Comparison of ENCODE assay signal across 8 cellular contexts in genomic region chr1:112619518-112620458, GRCh38. TPM values are rescaled to one million over a fixed set of nuclear protein-coding genes. Genes with fewer than 3 reads are reported as not detected.
DNase-seq lines count a peak whose midpoint lies in the region; ATAC-seq and TF ChIP-seq lines count a peak whose summit lies in the region.

Gene CAPZA1 (plus strand): TSS chr1:112619832. CDS start chr1:112619845, 13 bp downstream.

- H3K4me3 ChIP-seq in Peyer's patch (peak within 1 kb of the TSS; percentile 70 to 86 (median 72)), esophagus muscularis mucosa (peak within 1 kb of the TSS; percentile 74 to 95 (median 79))

- under 1% methylated on average over 53 of the region's 53 CpGs for WGBS in esophagus muscularis mucosa

- peak; percentile 77 for ATAC-seq in GM21786 (IDR thresholded peaks at IDR 0.05; ENCODE audit: unreplicated experiment)

- no peak for TF ChIP-seq EP300 in esophagus muscularis mucosa (IDR thresholded peaks at IDR 0.05)

- TF ChIP-seq POLR2A in Peyer's patch (IDR thresholded peaks at IDR 0.05) (peak; percentile 80 to 92), esophagus muscularis mucosa (IDR thresholded peaks at IDR 0.05; ENCODE audit: low read depth) (peak; percentile 86)

- H3K4me1 ChIP-seq in Peyer's patch (peaks cover 0 to 24% (median 2%) of the 10 kb centered on the region in 4 donors), esophagus muscularis mucosa (peaks cover 41 to 58% (median 54%) of the 10 kb centered on the region in 4 donors)

- H3K27me3 ChIP-seq in Peyer's patch (no peaks in the 10 kb centered on the region), esophagus muscularis mucosa (no peaks in the 10 kb centered on the region)

- H3K27ac ChIP-seq in KOPT-K1 (ENCODE audit: low read depth, low read length, poor library complexity, severe bottlenecking) (peak within 1 kb of the TSS; percentile 100), Peyer's patch (peak within 1 kb of the TSS; percentile 94 to 99 (median 96)), esophagus muscularis mucosa (replicated peaks in 1 of 4) (peak within 1 kb of the TSS; percentile 88 to 97 (median 94))

- DNase-seq in DMS79 treated with DMSO at 0.1 percent for 48 hours (lab: John Stamatoyannopoulos, UW), result peak; percentile 83
- DNase-seq in Peyer's patch, result peak; percentile 91 to 97 (median 93)
- peak; percentile 90 to 93 for DNase-seq in activated T-cell treated with anti-CD3 and anti-CD28 coated beads, Interleukin-2, amount 50 U/mL, for 48 hours
- DNase-seq in esophagus muscularis mucosa (ENCODE audit: extremely low spot score), result peak; percentile 96
- DNase-seq in myocyte (ENCODE audit: low read depth), result peak; percentile 92
- DNase-seq in stimulated activated CD8-positive, alpha-beta memory T cell treated with anti-CD3 and anti-CD28 coated beads, Interleukin-7, amount 100 ng/mL, for 4 hours (ENCODE audit: low read depth in 2 of 2), result peak; percentile 80 to 88

- no peaks in the 10 kb centered on the region for H3K9me3 ChIP-seq in KOPT-K1 (ENCODE audit: insufficient read depth, low read length, poor library complexity, severe bottlenecking)
- H3K9me3 ChIP-seq in Peyer's patch, result no peaks in the 10 kb centered on the region
- H3K9me3 ChIP-seq in esophagus muscularis mucosa, result no peaks in the 10 kb centered on the region

- no peak for TF ChIP-seq CTCF in Peyer's patch (IDR thresholded peaks at IDR 0.05)
- TF ChIP-seq CTCF in esophagus muscularis mucosa (IDR thresholded peaks at IDR 0.05), result no peak

- intact Hi-C loops in esophagus muscularis mucosa (cut with DNase I), result loop anchor here (2.0 to 10.0 kb wide), 2 partner anchors 87 to 225 kb away; partner anchors contain the start of genes CTTNBP2NL and RHOC

- H3K36me3 ChIP-seq in KOPT-K1 (ENCODE audit: insufficient read depth, low read length), result peaks cover 26% of the 10 kb centered on the region
- peaks cover 0 to 10% (median 0%) of the 10 kb centered on the region in 3 donors for H3K36me3 ChIP-seq in Peyer's patch
- H3K36me3 ChIP-seq in esophagus muscularis mucosa, result peaks cover 5 to 18% (median 13%) of the 10 kb centered on the region in 4 donors

RNA-seq across cellular contexts. Expression of gene CAPZA1, which starts in this region (rescaled TPM):
- total RNA-seq in Peyer's patch, result 100 to 1,000 TPM; 116 to 181 (median 179) TPM
- 10 to 100 TPM; 61.9 to 77.5 (median 69.1) TPM for total RNA-seq in esophagus muscularis mucosa
- total RNA-seq in myocyte, result 175 and 193 TPM in 2 replicates
- polyA plus RNA-seq in myocyte (2012), result 63.6 TPM

Comparison
In these comparisons a context has a peak if more than half of its experiments do, and no peak if none do; other contexts are left out.
1. Peak in every context shown above with its lines: DNase-seq, ATAC-seq, H3K4me3 ChIP-seq and H3K27ac ChIP-seq.